ENCODE assay signal across 19 cellular contexts in the genomic region with DNA sequence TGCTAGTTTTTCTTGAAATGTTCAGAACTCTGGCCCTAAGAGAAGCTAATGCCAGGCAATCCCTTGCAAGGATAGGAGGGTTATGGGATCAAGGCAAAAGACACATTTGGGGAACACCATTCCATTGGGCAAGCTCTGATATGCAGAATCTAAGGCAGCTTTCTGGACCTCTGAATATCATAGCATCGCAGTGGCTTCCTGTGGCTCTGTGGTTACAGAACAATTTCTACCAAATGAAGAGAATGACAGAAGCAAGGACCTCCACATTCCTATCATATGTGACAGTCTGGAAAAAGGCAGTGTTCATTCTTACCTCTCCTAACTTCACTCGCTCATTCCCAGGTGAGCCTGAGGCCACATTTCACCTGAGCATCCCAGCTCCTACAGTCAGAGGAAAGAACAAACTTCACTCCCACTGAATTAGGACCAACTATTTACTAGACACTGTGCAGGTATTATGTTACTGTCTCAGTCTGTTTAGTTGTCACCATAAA.
"Had no signal": no experiment of that assay in that cellular context is flagged by ENCODE, and none has a peak within 500 bp of the region (broad histone marks: within the 10 kb centered on the region; RNA-seq: fewer than 3 reads in every experiment).

No MANE protein-coding gene starts in this region.

- DNase-seq: activated B cell treated with CpG ODN at 0.5 μM for 24 hours; activated CD4-positive, alpha-beta T cell treated with anti-CD3 and anti-CD28 coated beads for 48 hours; activated CD8-positive, alpha-beta memory T cell treated with anti-CD3 and anti-CD28 coated beads for 24 hours; activated CD8-positive, alpha-beta memory T cell treated with anti-CD3 and anti-CD28 coated beads, Interleukin-2, amount 50 U/mL, for 48 hours; activated effector memory CD4-positive, alpha-beta T cell treated with anti-CD3 and anti-CD28 coated beads, Interleukin-2, amount 50 U/mL, for 16 hours; activated T-cell treated with anti-CD3 and anti-CD28 coated beads, Interleukin-2, amount 50 U/mL, for 72 hours; gastrocnemius medialis; kidney; left ventricle myocardium inferior; mammary epithelial cell; midbrain; stimulated activated CD4-positive, alpha-beta T cell treated with anti-CD3 and anti-CD28 coated beads, Interleukin-4, amount 100 ng/mL, for 24 hours; stomach had no signal

- H3K9me3 Mint-ChIP-seq: stimulated activated effector memory CD8-positive, alpha-beta T cell treated with anti-CD3 and anti-CD28 coated beads, Interleukin-12 subunit alpha, Interleukin-12 subunit beta, amount 100 ng/mL, for 72 hours had no signal

- H3K4me3 ChIP-seq: coronary artery, gastrocnemius medialis, left ventricle myocardium inferior, stomach had no signal

- H3K9ac ChIP-seq: parathyroid adenoma had no signal

- H3K36me3 Mint-ChIP-seq: stimulated activated effector memory CD8-positive, alpha-beta T cell treated with anti-CD3 and anti-CD28 coated beads, Interleukin-12 subunit alpha, Interleukin-12 subunit beta, amount 100 ng/mL, for 72 hours; type B pancreatic cell had no signal

- H3K4me3 Mint-ChIP-seq: activated B cell treated with CpG ODN at 0.5 μM for 24 hours; activated T-cell treated with anti-CD3 and anti-CD28 coated beads, Interleukin-2, amount 50 U/mL, for 72 hours; stimulated activated effector memory CD8-positive, alpha-beta T cell treated with anti-CD3 and anti-CD28 coated beads, Interleukin-12 subunit alpha, Interleukin-12 subunit beta, amount 100 ng/mL, for 72 hours; type B pancreatic cell had no signal

- H3K9me3 ChIP-seq: gastrocnemius medialis, left ventricle myocardium inferior, neutrophil, stomach had no signal

- H3K36me3 ChIP-seq: gastrocnemius medialis, left ventricle myocardium inferior, neutrophil, stomach had no signal

- H2AFZ ChIP-seq: parathyroid adenoma had no signal

- H3K27ac ChIP-seq: coronary artery, gastrocnemius medialis, left ventricle myocardium inferior, neutrophil, parathyroid adenoma, stomach had no signal

- H3K27me3 Mint-ChIP-seq: activated B cell treated with CpG ODN at 0.5 μM for 24 hours had no signal

- H3K27ac Mint-ChIP-seq: activated B cell treated with CpG ODN at 0.5 μM for 24 hours; stimulated activated effector memory CD8-positive, alpha-beta T cell treated with anti-CD3 and anti-CD28 coated beads, Interleukin-12 subunit alpha, Interleukin-12 subunit beta, amount 100 ng/mL, for 72 hours; type B pancreatic cell had no signal

- H3K27me3 ChIP-seq: gastrocnemius medialis, neutrophil, stomach had no signal

- H3K4me1 ChIP-seq: gastrocnemius medialis, left ventricle myocardium inferior, parathyroid adenoma, stomach had no signal

- ATAC-seq: activated T-cell treated with anti-CD3 and anti-CD28 coated beads, Interleukin-2, amount 50 U/mL, for 72 hours; esophagus mucosa; gastrocnemius medialis; stimulated activated effector memory CD8-positive, alpha-beta T cell treated with anti-CD3 and anti-CD28 coated beads, Interleukin-12 subunit alpha, Interleukin-12 subunit beta, amount 100 ng/mL, for 72 hours had no signal
